11 cellular contexts compared by ENCODE assay signal in the genomic region with DNA sequence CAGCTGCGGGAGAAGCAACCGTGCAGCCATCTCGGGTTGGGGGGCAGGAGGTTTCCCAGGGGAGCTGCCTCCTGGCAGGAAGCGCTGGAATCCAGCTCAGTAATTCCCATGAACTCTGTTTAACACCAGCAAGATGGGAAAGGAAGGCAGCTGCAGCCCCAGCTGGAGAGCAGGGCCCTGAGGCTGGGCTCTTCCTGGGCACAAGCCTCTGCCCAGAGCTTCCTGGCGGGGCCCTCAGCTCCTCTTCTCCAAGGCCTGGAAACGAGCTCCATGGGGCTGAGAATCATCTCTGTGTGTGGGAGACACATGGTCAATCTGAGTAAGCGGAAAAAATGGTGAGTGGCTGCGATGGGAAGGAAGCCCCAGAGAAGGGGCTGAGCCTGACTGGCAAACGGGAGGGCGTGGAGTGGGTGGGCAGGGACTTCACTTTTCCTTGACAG. TPM values are rescaled to one million over a fixed set of nuclear protein-coding genes. Genes with fewer than 3 reads are reported as not detected.
DNase-seq lines count a peak whose midpoint lies in the region; ATAC-seq lines count a peak whose summit lies in the region.
"Had no signal": no experiment of that assay in that cellular context is flagged by ENCODE, and none has a peak within 500 bp of the region (broad histone marks: within the 10 kb centered on the region; RNA-seq: fewer than 3 reads in every experiment).

No MANE protein-coding gene starts in this region.

- H3K36me3 ChIP-seq in BLaER1: peaks cover 26% of the 10 kb centered on the region

- peaks cover 96% of the 10 kb centered on the region for H3K4me1 ChIP-seq in BLaER1

- DNase-seq in LHCN-M2 (ENCODE audit: low read depth): peak; percentile 70
- peak; percentile 60 to 63 for DNase-seq in activated T-cell treated with anti-CD3 and anti-CD28 coated beads, Interleukin-2, amount 50 U/mL, for 72 hours
- peak in 1 of 10 donors; percentile 50 for DNase-seq in naive thymus-derived CD8-positive, alpha-beta T cell
- no peak for DNase-seq in COR-L47 (lab: John Stamatoyannopoulos, UW)
- DNase-seq: DMS53, NCI-H187 treated with DMSO at 0.1 percent for 48 hours had no signal

- H3K27me3 Mint-ChIP-seq in activated T-cell treated with anti-CD3 and anti-CD28 coated beads, Interleukin-2, amount 50 U/mL, for 72 hours (ENCODE audit: low read depth): no peaks in the 10 kb centered on the region
- H3K27me3 Mint-ChIP-seq in naive thymus-derived CD8-positive, alpha-beta T cell: no peaks in the 10 kb centered on the region

- peak overlapping the region; percentile 78 for H3K4me2 ChIP-seq in BLaER1

- POLR2A ChIA-PET in naive thymus-derived CD8-positive, alpha-beta T cell (lab: Charles Lee): interaction anchor here (1.0 to 4.4 kb wide), 5 partner anchors 7 to 22 kb away, joined by 3 to 40 read pairs (median 6); a partner anchor contains a TSS

- H3K4me3 ChIP-seq in BLaER1: no peak overlapping the region
- H3K4me3 ChIP-seq: tibial artery had no signal

- H3K4me3 Mint-ChIP-seq in activated T-cell treated with anti-CD3 and anti-CD28 coated beads, Interleukin-2, amount 50 U/mL, for 72 hours: peak overlapping the region; percentile 85 to 94
- H3K4me3 Mint-ChIP-seq in naive thymus-derived CD8-positive, alpha-beta T cell: peak overlapping the region; percentile 65 to 86 (median 81)

- H3K4me1 Mint-ChIP-seq in activated T-cell treated with anti-CD3 and anti-CD28 coated beads, Interleukin-2, amount 50 U/mL, for 72 hours (ENCODE audit: low read depth): peaks cover 90% of the 10 kb centered on the region
- peaks cover 15 to 92% (median 77%) of the 10 kb centered on the region in 4 donors for H3K4me1 Mint-ChIP-seq in naive thymus-derived CD8-positive, alpha-beta T cell

- H3K27ac Mint-ChIP-seq in activated T-cell treated with anti-CD3 and anti-CD28 coated beads, Interleukin-2, amount 50 U/mL, for 72 hours: peak overlapping the region; percentile 97
- peak overlapping the region; percentile 91 to 98 (median 95) for H3K27ac Mint-ChIP-seq in naive thymus-derived CD8-positive, alpha-beta T cell

- no peaks in the 10 kb centered on the region for H3K36me3 Mint-ChIP-seq in activated T-cell treated with anti-CD3 and anti-CD28 coated beads, Interleukin-2, amount 50 U/mL, for 72 hours (ENCODE audit: insufficient read depth in 2 of 2)
- peaks cover 0 to 6% (median 3%) of the 10 kb centered on the region in 3 donors for H3K36me3 Mint-ChIP-seq in naive thymus-derived CD8-positive, alpha-beta T cell

- H3K9me3 ChIP-seq in BLaER1: no peaks in the 10 kb centered on the region
- H3K9me3 ChIP-seq: tibial artery had no signal

- H3K9ac ChIP-seq in BLaER1: peak overlapping the region; percentile 51

- H3K27me3 ChIP-seq in BLaER1: no peaks in the 10 kb centered on the region
- H3K27me3 ChIP-seq: tibial artery had no signal

- H3K27ac ChIP-seq in BLaER1: peak overlapping the region; percentile 80
- H3K27ac ChIP-seq: tibial artery had no signal

- H4K20me1 ChIP-seq in BLaER1: peaks cover 25% of the 10 kb centered on the region

- no peaks in the 10 kb centered on the region for H3K9me3 Mint-ChIP-seq in activated T-cell treated with anti-CD3 and anti-CD28 coated beads, Interleukin-2, amount 50 U/mL, for 72 hours
- peaks cover 0 to 2% (median 0%) of the 10 kb centered on the region in 9 donors for H3K9me3 Mint-ChIP-seq in naive thymus-derived CD8-positive, alpha-beta T cell

- ATAC-seq in activated T-cell treated with anti-CD3 and anti-CD28 coated beads, Interleukin-2, amount 50 U/mL, for 72 hours (replicated peaks in 1 of 2): peak; percentile 24 to 54
- ATAC-seq in naive thymus-derived CD8-positive, alpha-beta T cell: peak in 1 of 2 donors; percentile 3
- ATAC-seq in HG03108 (IDR thresholded peaks at IDR 0.05; ENCODE audit: unreplicated experiment): no peak
- no peak for ATAC-seq in GM18858 (IDR thresholded peaks at IDR 0.05; ENCODE audit: unreplicated experiment)
- ATAC-seq in GM19463 (IDR thresholded peaks at IDR 0.05; ENCODE audit: unreplicated experiment): no peak

RNA-seq across cellular contexts. Expression of a gene that starts 6.3 kb away (rescaled TPM):
- 51.4 and 66.4 TPM in 2 replicates for total RNA-seq in LHCN-M2 (2014; rRNA removed)
- polyA plus RNA-seq in LHCN-M2 (2012): 142 TPM
- 10 to 100 TPM; 48.1 to 52.2 TPM for total RNA-seq in activated T-cell treated with anti-CD3 and anti-CD28 coated beads, Interleukin-2, amount 50 U/mL, for 72 hours
- 10 to 100 TPM; 25.8 to 30.9 TPM for total RNA-seq in naive thymus-derived CD8-positive, alpha-beta T cell
- polyA plus RNA-seq in naive thymus-derived CD8-positive, alpha-beta T cell: 10 to 100 TPM; 61.6 to 84.3 (median 71.6) TPM

RNA-seq across cellular contexts. Expression of a gene that starts 7.9 kb away (rescaled TPM):
- 45.3 and 65.8 TPM in 2 replicates for total RNA-seq in LHCN-M2 (2014; rRNA removed)
- 198 TPM for polyA plus RNA-seq in LHCN-M2 (2012)
- total RNA-seq in activated T-cell treated with anti-CD3 and anti-CD28 coated beads, Interleukin-2, amount 50 U/mL, for 72 hours: 10 to 100 TPM; 21.9 to 22.3 TPM
- 10 to 100 TPM; 12.6 to 16.8 TPM for total RNA-seq in naive thymus-derived CD8-positive, alpha-beta T cell
- 10 to 100 TPM; 69.3 to 75.8 (median 70.9) TPM for polyA plus RNA-seq in naive thymus-derived CD8-positive, alpha-beta T cell

Comparison
In these comparisons a context has a peak if more than half of its experiments do, and no peak if none do; other contexts are left out.
1. ATAC-seq: peak in activated T-cell treated with anti-CD3 and anti-CD28 coated beads, Interleukin-2, amount 50 U/mL, for 72 hours (2 of 2); none in HG03108 (single experiment), GM18858 (single experiment) and GM19463 (single experiment).